Comparison of ENCODE assay signal across 1 cellular context in genomic region chr20:37914672-37915433, GRCh38.
TF ChIP-seq lines count a peak whose summit lies in the region.

No MANE protein-coding gene starts in this region.

TF ChIP-seq in HepG2, 621 proteins besides CTCF, POLR2A, EP300 and RAD21 (continued from another document and continues in another):
- TF ChIP-seq LBX2 (CRISPR knock-in tag; IDR thresholded peaks at IDR 0.05; ENCODE audit: borderline replicate concordance) (peak; percentile 46; the same call in 1 of the 2 replicates), HNF4G (IDR thresholded peaks at IDR 0.05; ENCODE audit: borderline replicate concordance, low read depth, low read length) (no peak), HNF4G (CRISPR knock-in tag; IDR thresholded peaks at IDR 0.05; ENCODE audit: borderline replicate concordance, low read depth) (no peak), POLR2AphosphoS2 (IDR thresholded peaks at IDR 0.05; ENCODE audit: low read depth, low read length) (no peak), ZNF570 (CRISPR knock-in tag; IDR thresholded peaks at IDR 0.05; ENCODE audit: borderline replicate concordance) (no peak), ZBED4 (CRISPR knock-in tag; IDR thresholded peaks at IDR 0.05; ENCODE audit: borderline replicate concordance) (no peak), SYNCRIP (IDR thresholded peaks at IDR 0.05; ENCODE audit: insufficient read depth, low read depth, low read length) (no peak), ATF7-NPFF (CRISPR knock-in tag; IDR thresholded peaks at IDR 0.05; ENCODE audit: low read depth) (no peak), SUZ12 (IDR thresholded peaks at IDR 0.05; ENCODE audit: low read depth, low read length) (no peak), HNRNPUL1 (IDR thresholded peaks at IDR 0.05; ENCODE audit: low read depth, low read length) (no peak), ZIK1 (CRISPR knock-in tag; IDR thresholded peaks at IDR 0.05; ENCODE audit: borderline replicate concordance, low read depth) (no peak), ZFAT (CRISPR knock-in tag; conservative IDR thresholded peaks at IDR 0.05) (no peak), ZKSCAN5 (CRISPR knock-in tag; IDR thresholded peaks at IDR 0.05) (no peak; the same call in 1 of the 2 replicates), AGO2 (optimal IDR thresholded peaks at IDR 0.05; ENCODE audit: low read depth, low read length) (no peak), ZNF34 (CRISPR knock-in tag; IDR thresholded peaks at IDR 0.05; ENCODE audit: borderline replicate concordance) (no peak), ZNF7 (CRISPR knock-in tag; IDR thresholded peaks at IDR 0.05) (no peak), SOX6 (IDR thresholded peaks at IDR 0.05) (no peak), SOX6 (CRISPR knock-in tag; IDR thresholded peaks at IDR 0.05) (peak; percentile 56; the same call in 1 of the 2 replicates), ZFP1 (CRISPR knock-in tag; IDR thresholded peaks at IDR 0.05) (no peak), ZNF143 (CRISPR knock-in tag; IDR thresholded peaks at IDR 0.05) (peak; percentile 20; the same call in 1 of the 2 replicates), MTA3 (CRISPR knock-in tag; IDR thresholded peaks at IDR 0.05) (no peak), PRDM10 (CRISPR knock-in tag; IDR thresholded peaks at IDR 0.05; ENCODE audit: low read depth) (no peak), BRCA1 (CRISPR knock-in tag; IDR thresholded peaks at IDR 0.05) (no peak), NCOA1 (CRISPR knock-in tag; IDR thresholded peaks at IDR 0.05) (no peak), ZNF772 (CRISPR knock-in tag; IDR thresholded peaks at IDR 0.05) (no peak; the same call in 1 of the 2 replicates), ZFP62 (CRISPR knock-in tag; IDR thresholded peaks at IDR 0.05) (no peak), YEATS2 (CRISPR knock-in tag; IDR thresholded peaks at IDR 0.05; ENCODE audit: borderline replicate concordance) (no peak), HOXA7 (CRISPR knock-in tag; IDR thresholded peaks at IDR 0.05) (no peak), ZNF329 (CRISPR knock-in tag; IDR thresholded peaks at IDR 0.05; ENCODE audit: low read depth) (no peak), IKZF4 (CRISPR knock-in tag; IDR thresholded peaks at IDR 0.05; ENCODE audit: borderline replicate concordance, low read depth, not compliant biosample characterization) (no peak)
- TF ChIP-seq, protein P1, sequence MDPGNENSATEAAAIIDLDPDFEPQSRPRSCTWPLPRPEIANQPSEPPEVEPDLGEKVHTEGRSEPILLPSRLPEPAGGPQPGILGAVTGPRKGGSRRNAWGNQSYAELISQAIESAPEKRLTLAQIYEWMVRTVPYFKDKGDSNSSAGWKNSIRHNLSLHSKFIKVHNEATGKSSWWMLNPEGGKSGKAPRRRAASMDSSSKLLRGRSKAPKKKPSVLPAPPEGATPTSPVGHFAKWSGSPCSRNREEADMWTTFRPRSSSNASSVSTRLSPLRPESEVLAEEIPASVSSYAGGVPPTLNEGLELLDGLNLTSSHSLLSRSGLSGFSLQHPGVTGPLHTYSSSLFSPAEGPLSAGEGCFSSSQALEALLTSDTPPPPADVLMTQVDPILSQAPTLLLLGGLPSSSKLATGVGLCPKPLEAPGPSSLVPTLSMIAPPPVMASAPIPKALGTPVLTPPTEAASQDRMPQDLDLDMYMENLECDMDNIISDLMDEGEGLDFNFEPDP (CRISPR knock-in tag; conservative IDR thresholded peaks at IDR 0.05), result 0 out of 2 replicates have a peak, but pooled peaks have one; percentile 64
- TF ChIP-seq, protein P2, sequence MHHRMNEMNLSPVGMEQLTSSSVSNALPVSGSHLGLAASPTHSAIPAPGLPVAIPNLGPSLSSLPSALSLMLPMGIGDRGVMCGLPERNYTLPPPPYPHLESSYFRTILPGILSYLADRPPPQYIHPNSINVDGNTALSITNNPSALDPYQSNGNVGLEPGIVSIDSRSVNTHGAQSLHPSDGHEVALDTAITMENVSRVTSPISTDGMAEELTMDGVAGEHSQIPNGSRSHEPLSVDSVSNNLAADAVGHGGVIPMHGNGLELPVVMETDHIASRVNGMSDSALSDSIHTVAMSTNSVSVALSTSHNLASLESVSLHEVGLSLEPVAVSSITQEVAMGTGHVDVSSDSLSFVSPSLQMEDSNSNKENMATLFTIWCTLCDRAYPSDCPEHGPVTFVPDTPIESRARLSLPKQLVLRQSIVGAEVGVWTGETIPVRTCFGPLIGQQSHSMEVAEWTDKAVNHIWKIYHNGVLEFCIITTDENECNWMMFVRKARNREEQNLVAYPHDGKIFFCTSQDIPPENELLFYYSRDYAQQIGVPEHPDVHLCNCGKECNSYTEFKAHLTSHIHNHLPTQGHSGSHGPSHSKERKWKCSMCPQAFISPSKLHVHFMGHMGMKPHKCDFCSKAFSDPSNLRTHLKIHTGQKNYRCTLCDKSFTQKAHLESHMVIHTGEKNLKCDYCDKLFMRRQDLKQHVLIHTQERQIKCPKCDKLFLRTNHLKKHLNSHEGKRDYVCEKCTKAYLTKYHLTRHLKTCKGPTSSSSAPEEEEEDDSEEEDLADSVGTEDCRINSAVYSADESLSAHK (CRISPR knock-in tag; IDR thresholded peaks at IDR 0.05; ENCODE audit: borderline replicate concordance), result no peak
- TF ChIP-seq, protein P3, sequence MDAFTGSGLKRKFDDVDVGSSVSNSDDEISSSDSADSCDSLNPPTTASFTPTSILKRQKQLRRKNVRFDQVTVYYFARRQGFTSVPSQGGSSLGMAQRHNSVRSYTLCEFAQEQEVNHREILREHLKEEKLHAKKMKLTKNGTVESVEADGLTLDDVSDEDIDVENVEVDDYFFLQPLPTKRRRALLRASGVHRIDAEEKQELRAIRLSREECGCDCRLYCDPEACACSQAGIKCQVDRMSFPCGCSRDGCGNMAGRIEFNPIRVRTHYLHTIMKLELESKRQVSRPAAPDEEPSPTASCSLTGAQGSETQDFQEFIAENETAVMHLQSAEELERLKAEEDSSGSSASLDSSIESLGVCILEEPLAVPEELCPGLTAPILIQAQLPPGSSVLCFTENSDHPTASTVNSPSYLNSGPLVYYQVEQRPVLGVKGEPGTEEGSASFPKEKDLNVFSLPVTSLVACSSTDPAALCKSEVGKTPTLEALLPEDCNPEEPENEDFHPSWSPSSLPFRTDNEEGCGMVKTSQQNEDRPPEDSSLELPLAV (CRISPR knock-in tag; conservative IDR thresholded peaks at IDR 0.05; ENCODE audit: low read depth), result no peak
- TF ChIP-seq, protein P4, sequence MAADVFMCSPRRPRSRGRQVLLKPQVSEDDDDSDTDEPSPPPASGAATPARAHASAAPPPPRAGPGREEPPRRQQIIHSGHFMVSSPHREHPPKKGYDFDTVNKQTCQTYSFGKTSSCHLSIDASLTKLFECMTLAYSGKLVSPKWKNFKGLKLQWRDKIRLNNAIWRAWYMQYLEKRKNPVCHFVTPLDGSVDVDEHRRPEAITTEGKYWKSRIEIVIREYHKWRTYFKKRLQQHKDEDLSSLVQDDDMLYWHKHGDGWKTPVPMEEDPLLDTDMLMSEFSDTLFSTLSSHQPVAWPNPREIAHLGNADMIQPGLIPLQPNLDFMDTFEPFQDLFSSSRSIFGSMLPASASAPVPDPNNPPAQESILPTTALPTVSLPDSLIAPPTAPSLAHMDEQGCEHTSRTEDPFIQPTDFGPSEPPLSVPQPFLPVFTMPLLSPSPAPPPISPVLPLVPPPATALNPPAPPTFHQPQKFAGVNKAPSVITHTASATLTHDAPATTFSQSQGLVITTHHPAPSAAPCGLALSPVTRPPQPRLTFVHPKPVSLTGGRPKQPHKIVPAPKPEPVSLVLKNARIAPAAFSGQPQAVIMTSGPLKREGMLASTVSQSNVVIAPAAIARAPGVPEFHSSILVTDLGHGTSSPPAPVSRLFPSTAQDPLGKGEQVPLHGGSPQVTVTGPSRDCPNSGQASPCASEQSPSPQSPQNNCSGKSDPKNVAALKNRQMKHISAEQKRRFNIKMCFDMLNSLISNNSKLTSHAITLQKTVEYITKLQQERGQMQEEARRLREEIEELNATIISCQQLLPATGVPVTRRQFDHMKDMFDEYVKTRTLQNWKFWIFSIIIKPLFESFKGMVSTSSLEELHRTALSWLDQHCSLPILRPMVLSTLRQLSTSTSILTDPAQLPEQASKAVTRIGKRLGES (CRISPR knock-in tag; IDR thresholded peaks at IDR 0.05; ENCODE audit: borderline replicate concordance), result no peak
- TF ChIP-seq, protein P5, sequence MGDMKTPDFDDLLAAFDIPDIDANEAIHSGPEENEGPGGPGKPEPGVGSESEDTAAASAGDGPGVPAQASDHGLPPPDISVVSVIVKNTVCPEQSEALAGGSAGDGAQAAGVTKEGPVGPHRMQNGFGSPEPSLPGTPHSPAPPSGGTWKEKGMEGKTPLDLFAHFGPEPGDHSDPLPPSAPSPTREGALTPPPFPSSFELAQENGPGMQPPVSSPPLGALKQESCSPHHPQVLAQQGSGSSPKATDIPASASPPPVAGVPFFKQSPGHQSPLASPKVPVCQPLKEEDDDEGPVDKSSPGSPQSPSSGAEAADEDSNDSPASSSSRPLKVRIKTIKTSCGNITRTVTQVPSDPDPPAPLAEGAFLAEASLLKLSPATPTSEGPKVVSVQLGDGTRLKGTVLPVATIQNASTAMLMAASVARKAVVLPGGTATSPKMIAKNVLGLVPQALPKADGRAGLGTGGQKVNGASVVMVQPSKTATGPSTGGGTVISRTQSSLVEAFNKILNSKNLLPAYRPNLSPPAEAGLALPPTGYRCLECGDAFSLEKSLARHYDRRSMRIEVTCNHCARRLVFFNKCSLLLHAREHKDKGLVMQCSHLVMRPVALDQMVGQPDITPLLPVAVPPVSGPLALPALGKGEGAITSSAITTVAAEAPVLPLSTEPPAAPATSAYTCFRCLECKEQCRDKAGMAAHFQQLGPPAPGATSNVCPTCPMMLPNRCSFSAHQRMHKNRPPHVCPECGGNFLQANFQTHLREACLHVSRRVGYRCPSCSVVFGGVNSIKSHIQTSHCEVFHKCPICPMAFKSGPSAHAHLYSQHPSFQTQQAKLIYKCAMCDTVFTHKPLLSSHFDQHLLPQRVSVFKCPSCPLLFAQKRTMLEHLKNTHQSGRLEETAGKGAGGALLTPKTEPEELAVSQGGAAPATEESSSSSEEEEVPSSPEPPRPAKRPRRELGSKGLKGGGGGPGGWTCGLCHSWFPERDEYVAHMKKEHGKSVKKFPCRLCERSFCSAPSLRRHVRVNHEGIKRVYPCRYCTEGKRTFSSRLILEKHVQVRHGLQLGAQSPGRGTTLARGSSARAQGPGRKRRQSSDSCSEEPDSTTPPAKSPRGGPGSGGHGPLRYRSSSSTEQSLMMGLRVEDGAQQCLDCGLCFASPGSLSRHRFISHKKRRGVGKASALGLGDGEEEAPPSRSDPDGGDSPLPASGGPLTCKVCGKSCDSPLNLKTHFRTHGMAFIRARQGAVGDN (CRISPR knock-in tag; IDR thresholded peaks at IDR 0.05), result peak; percentile 77
- TF ChIP-seq, protein P6, sequence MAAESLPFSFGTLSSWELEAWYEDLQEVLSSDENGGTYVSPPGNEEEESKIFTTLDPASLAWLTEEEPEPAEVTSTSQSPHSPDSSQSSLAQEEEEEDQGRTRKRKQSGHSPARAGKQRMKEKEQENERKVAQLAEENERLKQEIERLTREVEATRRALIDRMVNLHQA (CRISPR knock-in tag; IDR thresholded peaks at IDR 0.05), result no peak
